In genomic region chr2:157898591-157898996, GRCh38 we compare ENCODE assay signal across 9 cellular contexts. TPM values are rescaled to one million over a fixed set of nuclear protein-coding genes. Genes with fewer than 3 reads are reported as not detected.
DNase-seq lines count a peak whose midpoint lies in the region; ATAC-seq, FAIRE-seq and TF ChIP-seq lines count a peak whose summit lies in the region.
"Had no signal": no experiment of that assay in that cellular context is flagged by ENCODE, and none has a peak within 500 bp of the region (broad histone marks: within the 10 kb centered on the region; RNA-seq: fewer than 3 reads in every experiment).

No MANE protein-coding gene starts in this region.

- peaks cover 3% of the 10 kb centered on the region for H3K9me3 Mint-ChIP-seq in T-helper 2 cell treated with Interferon-gamma antibody and Interleukin-4, amounts not matched to agents 5 μg/mL and 100 μg/mL, for 36 hours

- H3K9me3 ChIP-seq in pancreas = no peaks in the 10 kb centered on the region
- no peaks in the 10 kb centered on the region for H3K9me3 ChIP-seq in SJCRH30 (replicated peaks)

- in situ Hi-C loops in astrocyte of the spinal cord (cut with HindIII; ENCODE audit: low sequenced_read_pairs) = no loop called here

- H3K4me3 Mint-ChIP-seq in T-helper 2 cell treated with Interferon-gamma antibody and Interleukin-4, amounts not matched to agents 5 μg/mL and 100 μg/mL, for 36 hours = peak overlapping the region; percentile 88

- H3K4me1 Mint-ChIP-seq in T-helper 2 cell treated with Interferon-gamma antibody and Interleukin-4, amounts not matched to agents 5 μg/mL and 100 μg/mL, for 36 hours (ENCODE audit: low read depth) = peaks cover 62% of the 10 kb centered on the region

- H3K4me1 ChIP-seq in pancreas (peaks cover 0 to 5% (median 0%) of the 10 kb centered on the region in 3 donors), SJCRH30 (0 out of 2 replicates have a peak, but pooled peaks cover 4% of the 10 kb centered on the region)
- H3K4me1 ChIP-seq: parathyroid adenoma had no signal

- no peaks in the 10 kb centered on the region for H3K27me3 Mint-ChIP-seq in T-helper 2 cell treated with Interferon-gamma antibody and Interleukin-4, amounts not matched to agents 5 μg/mL and 100 μg/mL, for 36 hours (ENCODE audit: low read depth)

- H3K27me3 ChIP-seq in pancreas (no peaks in the 10 kb centered on the region), SJCRH30 (no peaks in the 10 kb centered on the region)

- H3K4me3 ChIP-seq in astrocyte of the spinal cord (ENCODE audit: low read depth, low read length) = no peak overlapping the region
- H3K4me3 ChIP-seq in pancreas = no peak overlapping the region
- no peak overlapping the region for H3K4me3 ChIP-seq in SJCRH30

- no peak for FAIRE-seq in pancreas (lab: Jason Lieb, UNC)

- peak; percentile 83 for DNase-seq in T-helper 2 cell treated with Interferon-gamma antibody and Interleukin-4, amounts not matched to agents 5 μg/mL and 100 μg/mL, for 36 hours (ENCODE audit: low spot score)
- DNase-seq in astrocyte of the spinal cord (ENCODE audit: low read depth, low spot score) = peak; percentile 90
- peak in 4 of 6 donors; percentile 42 to 69 (median 50) for DNase-seq in pancreas
- DNase-seq in SJCRH30 = no peak
- DNase-seq in NCI-H510A (lab: John Stamatoyannopoulos, UW) = no peak

- 34 to 41% methylated on average over 2 of the region's 2 CpGs for WGBS in pancreas, 2 donors

- TF ChIP-seq CTCF in astrocyte of the spinal cord (IDR thresholded peaks at IDR 0.05; ENCODE audit: low read depth, low read length) = no peak
- no peak for TF ChIP-seq CTCF in pancreas (IDR thresholded peaks at IDR 0.05)

- intact Hi-C loops in pancreas (cut with DNase I) = loop anchor here in 1 of 3 donors (10.0 kb wide), 1 partner anchor 96 kb away; no protein-coding TSS in a partner anchor

- H3K36me3 Mint-ChIP-seq in T-helper 2 cell treated with Interferon-gamma antibody and Interleukin-4, amounts not matched to agents 5 μg/mL and 100 μg/mL, for 36 hours (ENCODE audit: low read depth) = peaks cover 6% of the 10 kb centered on the region

- H3K27ac Mint-ChIP-seq in T-helper 2 cell treated with Interferon-gamma antibody and Interleukin-4, amounts not matched to agents 5 μg/mL and 100 μg/mL, for 36 hours = peak overlapping the region; percentile 100

- H3K36me3 ChIP-seq in pancreas (no peaks in the 10 kb centered on the region), SJCRH30 (no peaks in the 10 kb centered on the region)

- peak; percentile 23 for ATAC-seq in HG02798 (IDR thresholded peaks at IDR 0.05; ENCODE audit: poor library complexity, unreplicated experiment)
- peak; percentile 92 to 97 (median 96) for ATAC-seq in pancreas
- ATAC-seq in GM21360 (IDR thresholded peaks at IDR 0.05; ENCODE audit: unreplicated experiment) = no peak
- no peak for ATAC-seq in GM21717 (IDR thresholded peaks at IDR 0.05; ENCODE audit: unreplicated experiment)

- H3K27ac ChIP-seq in pancreas (no peak overlapping the region), SJCRH30 (no peak overlapping the region)
- H3K27ac ChIP-seq: parathyroid adenoma had no signal

RNA-seq across cellular contexts. Expression of gene ACVR1, which starts 22.5 kb away (rescaled TPM):
- total RNA-seq in pancreas = 10 to 100 TPM in 5 of 6 donors, 1 to 10 TPM in 1; 9.8 to 25.2 (median 12.9) TPM
- 1 to 10 TPM; 3.1 to 6.7 TPM for polyA plus RNA-seq in pancreas
- 13.0 and 14.0 TPM in 2 replicates for total RNA-seq in SJCRH30 (2014; rRNA removed; shearing (Covaris generic))

Comparison
In these comparisons a context has a peak if more than half of its experiments do, and no peak if none do; other contexts are left out.
1. ATAC-seq: peak in HG02798 (single experiment) and pancreas (4 of 4); none in GM21360 (single experiment) and GM21717 (single experiment).
2. DNase-seq: peak in T-helper 2 cell treated with Interferon-gamma antibody and Interleukin-4, amounts not matched to agents 5 μg/mL and 100 μg/mL, for 36 hours (single experiment), astrocyte of the spinal cord (single experiment) and pancreas (4 of 6); none in SJCRH30 (0 of 2) and NCI-H510A (single experiment).